ENCODE assay signal across 1 cellular context in the genomic region with DNA sequence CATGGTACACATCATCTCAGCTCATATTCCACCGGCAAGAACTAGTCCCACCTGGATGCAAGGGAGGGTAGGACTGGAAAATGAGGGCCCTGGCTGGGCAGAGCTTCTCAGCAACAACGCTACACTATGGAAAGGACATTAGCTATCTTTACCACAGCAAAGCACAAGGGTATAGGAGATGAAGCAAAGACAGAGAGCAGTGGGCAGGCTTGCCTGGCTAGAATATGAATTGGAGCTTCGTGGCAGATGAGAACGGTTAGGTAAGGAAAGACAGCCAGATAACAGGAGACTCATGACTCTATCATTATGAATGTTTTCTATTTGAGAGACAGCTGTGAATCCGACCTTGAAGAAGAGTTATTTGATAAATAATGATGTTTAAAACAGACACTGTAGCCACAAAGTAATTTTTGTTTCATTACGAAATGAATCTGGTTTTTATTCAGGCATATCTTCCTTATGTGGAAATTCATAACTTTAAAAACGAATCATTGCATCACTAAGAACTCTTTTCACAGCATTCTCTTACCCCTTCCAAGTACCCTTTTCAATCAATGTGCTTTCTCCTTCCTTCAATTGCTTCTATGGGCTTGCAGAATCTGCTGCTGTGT.
TF ChIP-seq lines count a peak whose summit lies in the region.

No MANE protein-coding gene starts in this region.

TF ChIP-seq in IMR-90, 13 proteins besides CTCF, POLR2A, EP300 and RAD21 (continued from another document):
- TF ChIP-seq CHD1 (IDR thresholded peaks at IDR 0.05; ENCODE audit: low read depth, low read length) (no peak), CEBPB (IDR thresholded peaks at IDR 0.05; ENCODE audit: low read depth, low read length) (peak; percentile 35; the same call in 1 of the 2 replicates), RFX5 (IDR thresholded peaks at IDR 0.05; ENCODE audit: low read depth, low read length) (no peak), USF2 (IDR thresholded peaks at IDR 0.05; ENCODE audit: low read depth, low read length) (no peak), NFE2L2 (IDR thresholded peaks at IDR 0.05; ENCODE audit: low read depth, low read length) (no peak)
